In the genomic region with DNA sequence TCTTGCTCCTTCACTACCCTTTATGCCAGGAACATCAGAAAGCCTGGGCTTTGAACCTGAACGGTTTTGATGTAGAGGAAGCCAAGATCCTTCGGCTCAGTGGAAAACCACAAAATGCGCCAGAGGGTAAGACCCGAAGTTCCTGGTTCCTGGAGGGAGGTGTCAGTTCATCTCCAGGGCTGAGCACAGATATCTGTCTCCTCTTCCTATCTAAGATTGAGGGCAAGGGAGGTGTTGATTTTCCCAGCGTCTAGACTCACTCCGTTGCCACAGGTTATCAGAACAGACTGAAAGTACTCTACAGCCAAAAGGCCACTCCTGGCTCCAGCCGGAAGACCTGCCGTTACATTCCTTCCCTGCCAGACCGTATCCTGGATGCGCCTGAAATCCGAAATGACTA, we compare ENCODE assay signal across 9 cellular contexts. TPM values are rescaled to one million over a fixed set of nuclear protein-coding genes. Genes with fewer than 3 reads are reported as not detected.
A peak's percentile ranks its signal among the peaks of the same experiment; 100 is the strongest.
DNase-seq lines count a peak whose midpoint lies in the region; ATAC-seq and TF ChIP-seq lines count a peak whose summit lies in the region.
"Had no signal": no experiment of that assay in that cellular context is flagged by ENCODE, and none has a peak within 500 bp of the region (broad histone marks: within the 10 kb centered on the region; RNA-seq: fewer than 3 reads in every experiment).

No MANE protein-coding gene starts in this region.

- H3K4me1 Mint-ChIP-seq in activated naive CD4-positive, alpha-beta T cell treated with anti-CD3 and anti-CD28 coated beads, Interleukin-2, amount 50 U/mL, for 24 hours = peaks cover 15% of the 10 kb centered on the region
- H3K4me1 Mint-ChIP-seq in T-cell = peaks cover 17 to 28% (median 19%) of the 10 kb centered on the region in 3 donors

- intact Hi-C loops in testis (cut with DNase I; ENCODE audit: low total_unique reads) = no loop called here
- intact Hi-C loops in posterior cingulate gyrus (cut with DNase I) = loop anchor here (5.0 kb wide), 1 partner anchor 62 kb away; no protein-coding TSS in a partner anchor
- intact Hi-C loops in lower leg skin (cut with DNase I; ENCODE audit: low total_unique reads) = no loop called here

- TF ChIP-seq POLR2A in testis (IDR thresholded peaks at IDR 0.05) (no peak), lower leg skin (IDR thresholded peaks at IDR 0.05) (no peak)

- no peaks in the 10 kb centered on the region for H3K9me3 Mint-ChIP-seq in activated naive CD4-positive, alpha-beta T cell treated with anti-CD3 and anti-CD28 coated beads, Interleukin-2, amount 50 U/mL, for 24 hours
- no peaks in the 10 kb centered on the region for H3K9me3 Mint-ChIP-seq in T-cell

- H3K9me3 ChIP-seq in testis = no peaks in the 10 kb centered on the region

- CTCF ChIA-PET in T-cell (lab: Charles Lee) = no interaction called here

- H3K27me3 Mint-ChIP-seq in activated naive CD4-positive, alpha-beta T cell treated with anti-CD3 and anti-CD28 coated beads, Interleukin-2, amount 50 U/mL, for 24 hours = no peaks in the 10 kb centered on the region
- H3K27me3 Mint-ChIP-seq in T-cell = no peaks in the 10 kb centered on the region

- ATAC-seq in T-cell (replicated peaks in 1 of 4) (no peak), foreskin keratinocyte (no peak), HG03280 (IDR thresholded peaks at IDR 0.05; ENCODE audit: unreplicated experiment) (no peak)

- POLR2A ChIA-PET in T-cell (lab: Charles Lee) = interaction anchor here in 1 of 2 donors (0.6 kb wide), 1 partner anchor 1852 kb away, joined by 12 read pairs; no protein-coding TSS in a partner anchor

- TF ChIP-seq CTCF in foreskin keratinocyte (conservative IDR thresholded peaks at IDR 0.05) (no peak), testis (IDR thresholded peaks at IDR 0.05) (no peak), lower leg skin (IDR thresholded peaks at IDR 0.05) (no peak)

- no peaks in the 10 kb centered on the region for H3K4me1 ChIP-seq in foreskin keratinocyte
- no peaks in the 10 kb centered on the region for H3K4me1 ChIP-seq in testis

- no peak overlapping the region for H3K27ac Mint-ChIP-seq in activated naive CD4-positive, alpha-beta T cell treated with anti-CD3 and anti-CD28 coated beads, Interleukin-2, amount 50 U/mL, for 24 hours
- no peak overlapping the region for H3K27ac Mint-ChIP-seq in T-cell

- H3K4me3 ChIP-seq in testis = peak overlapping the region; percentile 69 to 74
- H3K4me3 ChIP-seq in lower leg skin (ENCODE audit: low read depth, poor library complexity, severe bottlenecking) = no peak overlapping the region

- H3K36me3 Mint-ChIP-seq in activated naive CD4-positive, alpha-beta T cell treated with anti-CD3 and anti-CD28 coated beads, Interleukin-2, amount 50 U/mL, for 24 hours = peaks cover 3% of the 10 kb centered on the region
- H3K36me3 Mint-ChIP-seq in T-cell = peaks cover 24% of the 10 kb centered on the region

- H3K27ac ChIP-seq in foreskin keratinocyte (peak overlapping the region; percentile 46), testis (peak overlapping the region in 1 of 2 donors; percentile 84)

- no peak for DNase-seq in activated naive CD4-positive, alpha-beta T cell treated with anti-CD3 and anti-CD28 coated beads, Interleukin-2, amount 50 U/mL, for 16 hours
- DNase-seq in T-cell (no peak), foreskin keratinocyte (peak in 1 of 2 donors; percentile 26), testis (no peak), posterior cingulate gyrus (no peak), lower leg skin (ENCODE audit: low spot score in 2 of 2) (no peak)

- no peaks in the 10 kb centered on the region for H3K36me3 ChIP-seq in testis (ENCODE audit: low read depth, missing control alignments)

- no peaks in the 10 kb centered on the region for H3K27me3 ChIP-seq in foreskin keratinocyte
- no peaks in the 10 kb centered on the region for H3K27me3 ChIP-seq in testis

- 30 to 39% methylated on average over 11 of the region's 11 CpGs for WGBS in testis, 2 donors
- WGBS in lower leg skin, 2 donors = 32 to 42% methylated on average over 11 of the region's 11 CpGs

- H3K4me3 Mint-ChIP-seq in activated naive CD4-positive, alpha-beta T cell treated with anti-CD3 and anti-CD28 coated beads, Interleukin-2, amount 50 U/mL, for 24 hours = peak overlapping the region; percentile 91
- peak overlapping the region; percentile 66 to 87 (median 85) for H3K4me3 Mint-ChIP-seq in T-cell

RNA-seq across cellular contexts. Expression of a gene that starts 0.9 kb away (rescaled TPM):
- total RNA-seq in T-cell (1 to 10 TPM in 4 of 5 donors, under 1 TPM in 1; 0.88 to 2.8 (median 1.9) TPM), foreskin keratinocyte (192 and 269 TPM in 2 replicates), testis (10 to 100 TPM; 44.7 to 48.6 TPM), lower leg skin (10 to 100 TPM in 1 of 4 donors, 1 to 10 TPM in 3; 2.7 to 12.1 (median 6.5) TPM)
- polyA plus RNA-seq in foreskin keratinocyte (230 and 312 TPM in 2 replicates), testis (ENCODE audit: insufficient read depth, low read depth, low replicate concordance) (135 TPM)

RNA-seq across cellular contexts. Expression of a gene that starts 8.1 kb away (rescaled TPM):
- total RNA-seq in T-cell (10 to 100 TPM; 32.3 to 49.2 (median 45.1) TPM), foreskin keratinocyte (137 and 140 TPM in 2 replicates), testis (10 to 100 TPM; 30.6 to 40.1 TPM), lower leg skin (100 to 1,000 TPM; 359 to 592 (median 401) TPM)
- polyA plus RNA-seq in foreskin keratinocyte (190 and 207 TPM in 2 replicates), testis (ENCODE audit: insufficient read depth, low read depth, low replicate concordance) (51.5 TPM)

RNA-seq across cellular contexts. Expression of a gene that starts 22.1 kb away (rescaled TPM):
- total RNA-seq in T-cell (under 1 TPM in 3 of 5 donors, not detected in 2; 0.26 to 0.63 (median 0.61) TPM), foreskin keratinocyte (not detected in 2 replicates), testis (under 1 TPM; 0.47 to 0.56 TPM), lower leg skin (under 1 TPM in 1 of 4 donors, not detected in 3; 0.15 TPM)
- polyA plus RNA-seq in foreskin keratinocyte (not detected in 2 replicates), testis (ENCODE audit: insufficient read depth, low read depth, low replicate concordance) (0.32 TPM)
- total RNA-seq: SK-MEL-5 had no signal

RNA-seq across cellular contexts. Expression of a gene that starts 29.9 kb away (rescaled TPM):
- total RNA-seq in T-cell (10 to 100 TPM; 11.4 to 32.9 (median 29.5) TPM), foreskin keratinocyte (36.7 and 47.2 TPM in 2 replicates), testis (10 to 100 TPM; 43.2 to 49.4 TPM), lower leg skin (10 to 100 TPM; 43.6 to 58.4 (median 50.8) TPM)
- polyA plus RNA-seq in foreskin keratinocyte (40.0 and 52.2 TPM in 2 replicates), testis (ENCODE audit: insufficient read depth, low read depth, low replicate concordance) (46.5 TPM)

RNA-seq across cellular contexts. Expression of a gene that starts 30.0 kb away (rescaled TPM):
- total RNA-seq in T-cell (100 to 1,000 TPM; 106 to 137 (median 130) TPM), foreskin keratinocyte (14.2 and 16.9 TPM in 2 replicates), testis (100 to 1,000 TPM in 1 of 2 donors, 10 to 100 TPM in 1; 90.1 to 115 TPM), lower leg skin (10 to 100 TPM; 33.2 to 75.3 (median 42.0) TPM)
- polyA plus RNA-seq in foreskin keratinocyte (5.0 and 6.2 TPM in 2 replicates), testis (ENCODE audit: insufficient read depth, low read depth, low replicate concordance) (40.0 TPM)
